ENCODE assay signal across 9 cellular contexts in the genomic region with DNA sequence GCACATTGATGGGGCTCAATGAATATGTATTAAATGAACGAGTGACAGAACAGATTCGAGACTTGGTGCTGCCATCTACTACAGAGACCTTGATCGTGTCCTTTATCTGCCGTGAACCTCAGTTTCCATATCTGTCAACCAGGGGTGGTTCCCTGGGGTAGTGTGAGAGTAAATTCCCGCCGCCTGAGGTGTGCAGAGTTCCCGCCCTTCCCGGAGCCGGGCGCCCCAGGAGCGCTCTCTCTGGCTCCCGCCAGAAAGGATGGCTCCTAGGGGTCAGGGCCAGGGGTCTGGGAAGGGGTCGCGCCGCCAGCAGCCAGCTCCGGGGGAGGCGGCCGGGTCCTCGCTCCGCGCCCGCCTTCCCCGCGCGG. TPM values are rescaled to one million over a fixed set of nuclear protein-coding genes. Genes with fewer than 3 reads are reported as not detected.
DNase-seq lines count a peak whose midpoint lies in the region; ATAC-seq, FAIRE-seq and TF ChIP-seq lines count a peak whose summit lies in the region.
"Had no signal": no experiment of that assay in that cellular context is flagged by ENCODE, and none has a peak within 500 bp of the region (broad histone marks: within the 10 kb centered on the region; RNA-seq: fewer than 3 reads in every experiment).

No MANE protein-coding gene starts in this region.

- no peak for ATAC-seq in GM21786 (IDR thresholded peaks at IDR 0.05; ENCODE audit: unreplicated experiment)

- no peak overlapping the region for H3K27ac Mint-ChIP-seq in endothelial cell (ENCODE audit: unreplicated experiment)

- peaks cover 10% of the 10 kb centered on the region for H3K4me1 Mint-ChIP-seq in endothelial cell (ENCODE audit: unreplicated experiment)

- H3K36me3 ChIP-seq in BJ (ENCODE audit: control insufficient read depth, insufficient read depth, low read length), result no peaks in the 10 kb centered on the region
- no peaks in the 10 kb centered on the region for H3K36me3 ChIP-seq in HUES6 (ENCODE audit: control insufficient read depth, insufficient read depth, low read length)
- H3K36me3 ChIP-seq in neuron (ENCODE audit: insufficient read depth, low read length), result no peaks in the 10 kb centered on the region
- H3K36me3 ChIP-seq in kidney (ENCODE audit: control insufficient read depth in 1 of 2, insufficient read depth in 2 of 2, low read length in 2 of 2), result no peaks in the 10 kb centered on the region

- peak overlapping the region; percentile 13 for H3K9ac ChIP-seq in HUES6 (ENCODE audit: low read length)
- no peak overlapping the region for H3K9ac ChIP-seq in kidney (ENCODE audit: low read length in 2 of 2)

- H3K9me3 ChIP-seq in HUES6 (ENCODE audit: control insufficient read depth, insufficient read depth, low read depth, low read length), result no peaks in the 10 kb centered on the region
- no peaks in the 10 kb centered on the region for H3K9me3 ChIP-seq in neuron (ENCODE audit: low read length)
- no peaks in the 10 kb centered on the region for H3K9me3 ChIP-seq in kidney (ENCODE audit: control insufficient read depth in 1 of 2, low read length in 2 of 2)

- no peaks in the 10 kb centered on the region for H3K9me3 Mint-ChIP-seq in endothelial cell (ENCODE audit: unreplicated experiment)

- no peak for DNase-seq in BJ (ENCODE audit: low read depth)
- no peak for DNase-seq in endothelial cell (ENCODE audit: low spot score)
- DNase-seq in NOMO-1 treated with dmso at 0.1 percent for 144 hours (lab: John Stamatoyannopoulos, UW; ENCODE audit: unreplicated experiment), result no peak
- no peak for DNase-seq in kidney
- DNase-seq in kidney tubule cell (ENCODE audit: low spot score), result no peak
- DNase-seq: SIG-M5 had no signal

- H3K36me3 Mint-ChIP-seq in endothelial cell (ENCODE audit: low read depth, unreplicated experiment), result peaks cover 5% of the 10 kb centered on the region

- H3K4me3 ChIP-seq in BJ (ENCODE audit: low read depth, low read length), result peak overlapping the region; percentile 70
- H3K4me3 ChIP-seq in HUES6 (ENCODE audit: low read depth, low read length), result peak overlapping the region; percentile 74
- H3K4me3 ChIP-seq in neuron (ENCODE audit: low read length), result peak overlapping the region; percentile 70
- peak overlapping the region in 1 of 2 donors; percentile 33 for H3K4me3 ChIP-seq in kidney (ENCODE audit: low read length in 2 of 2)

- FAIRE-seq in kidney (lab: Jason Lieb, UNC), result no peak

- H3K27ac ChIP-seq in HUES6 (ENCODE audit: low read depth, low read length) (no peak overlapping the region), kidney (ENCODE audit: low read depth in 2 of 2, low read length in 2 of 2) (no peak overlapping the region)

- H3K4me1 ChIP-seq in HUES6 (ENCODE audit: control insufficient read depth, insufficient read depth, low read length) (peaks cover 17% of the 10 kb centered on the region; the same call in 1 of the 2 replicates), neuron (ENCODE audit: insufficient read depth, low read length) (peaks cover 19% of the 10 kb centered on the region), kidney (ENCODE audit: control insufficient read depth in 1 of 2, insufficient read depth in 1 of 2, low read depth in 1 of 2, low read length in 2 of 2) (no peaks in the 10 kb centered on the region)

- H2AFZ ChIP-seq in neuron (ENCODE audit: low read depth, low read length), result peak overlapping the region; percentile 92

- H3K27me3 ChIP-seq in BJ (ENCODE audit: control insufficient read depth, insufficient read depth, low read length) (no peaks in the 10 kb centered on the region), HUES6 (ENCODE audit: control insufficient read depth, insufficient read depth, low read length) (peaks cover 92% of the 10 kb centered on the region), neuron (ENCODE audit: insufficient read depth, low read length) (peaks cover 8% of the 10 kb centered on the region)

- CTCF ChIA-PET in BJ (lab: Yijun Ruan, JAX), result interaction anchor here (0.8 kb wide), 1 partner anchor 35 kb away, joined by 3 read pairs; no protein-coding TSS in a partner anchor

- H3K27me3 Mint-ChIP-seq in endothelial cell (ENCODE audit: unreplicated experiment), result peaks cover 15% of the 10 kb centered on the region

- TF ChIP-seq CTCF in BJ (IDR thresholded peaks at IDR 0.05; ENCODE audit: insufficient read depth, low read depth, low read length) (no peak), endothelial cell (IDR thresholded peaks at IDR 0.05; ENCODE audit: unreplicated experiment) (no peak), kidney (IDR thresholded peaks at IDR 0.05; ENCODE audit: borderline replicate concordance, extremely low read depth, insufficient read depth) (no peak)

- POLR2A ChIA-PET in BJ (lab: Charles Lee), result no interaction called here

- H3K4me3 Mint-ChIP-seq in endothelial cell (ENCODE audit: unreplicated experiment), result peak overlapping the region; percentile 84

- intact Hi-C loops in kidney (cut with DNase I), result no loop called here

RNA-seq across cellular contexts. Expression of a gene that starts 0.3 kb away (rescaled TPM):
- polyA plus RNA-seq in BJ (2011; rRNA removed), result 3.3 and 3.7 TPM in 2 replicates
- 6.9 and 9.6 TPM in 2 replicates for polyA minus RNA-seq in BJ (2011; rRNA and poly(A)+ RNA removed)
- 0.49 TPM for total RNA-seq in endothelial cell (ENCODE audit: unreplicated experiment)
- total RNA-seq in kidney, result 8.7 TPM
- polyA plus RNA-seq in kidney (ENCODE audit: insufficient read depth, low read depth, low replicate concordance), result 5.9 TPM
